ENCODE assay signal across 11 cellular contexts in genomic region chr10:133262696-133263095, GRCh38. TPM values are rescaled to one million over a fixed set of nuclear protein-coding genes. Genes with fewer than 3 reads are reported as not detected.
DNase-seq lines count a peak whose midpoint lies in the region; ATAC-seq, FAIRE-seq and TF ChIP-seq lines count a peak whose summit lies in the region.
"Had no signal": no experiment of that assay in that cellular context is flagged by ENCODE, and none has a peak within 500 bp of the region (broad histone marks: within the 10 kb centered on the region; RNA-seq: fewer than 3 reads in every experiment).

No MANE protein-coding gene starts in this region.

- 0 out of 2 replicates have a peak overlapping the region, but pooled peaks have one; percentile 44 for H2AK5ac ChIP-seq in H1 (ENCODE audit: low read depth, low read length)

- H2AFZ ChIP-seq in H1 (ENCODE audit: low read length): no peak overlapping the region

- TF ChIP-seq RAD21 in H1 (IDR thresholded peaks at IDR 0.05 in 1 of 2, conservative IDR thresholded peaks at IDR 0.05 in 1 of 2; ENCODE audit: low read depth in 2 of 2, low read length in 2 of 2): no peak

- peaks cover 57% of the 10 kb centered on the region for H3K4me1 Mint-ChIP-seq in T-helper 2 cell treated with Interferon-gamma antibody and Interleukin-4, amounts not matched to agents 5 μg/mL and 100 μg/mL, for 36 hours (ENCODE audit: low read depth)
- H3K4me1 Mint-ChIP-seq in activated CD4-positive, alpha-beta T cell treated with anti-CD3 and anti-CD28 coated beads for 36 hours: peaks cover 67% of the 10 kb centered on the region

- no peaks in the 10 kb centered on the region for H3K79me1 ChIP-seq in H1 (ENCODE audit: low read depth, low read length)

- peaks cover 0 to 15% (median 8%) of the 10 kb centered on the region in 4 experiments; a peak in 6 of 7 replicates for H3K27me3 ChIP-seq in H1 (replicated peaks in 1 of 4; ENCODE audit: control insufficient read depth in 3 of 4, extremely low read depth in 1 of 4, insufficient read depth in 3 of 4, low read length in 3 of 4)

- no peak overlapping the region for H3K27ac ChIP-seq in H1 (ENCODE audit: low read depth, low read length)
- H3K27ac ChIP-seq: prostate gland had no signal

- H3K4me3 ChIP-seq in H1 (ENCODE audit: extremely low read depth in 1 of 4, insufficient read depth in 2 of 4, low read depth in 3 of 4, low read length in 4 of 4): peak overlapping the region in 1 of 4 experiments; percentile 55; a peak in 2 of 8 replicates
- H3K4me3 ChIP-seq in skeletal muscle cell (ENCODE audit: low read depth, low read length): peak overlapping the region; percentile 43

- TF ChIP-seq CTCF in H1 (IDR thresholded peaks at IDR 0.05; ENCODE audit: control extremely low read depth in 1 of 3, insufficient read depth in 1 of 3, low read depth in 1 of 3, low read length in 3 of 3): no peak

- peaks cover 7% of the 10 kb centered on the region; the same call in 1 of the 2 replicates for H3K23me2 ChIP-seq in H1 (ENCODE audit: low read depth, low read length)

- no peaks in the 10 kb centered on the region for H4K20me1 ChIP-seq in H1 (replicated peaks in 1 of 2; ENCODE audit: control insufficient read depth in 1 of 2, insufficient read depth in 2 of 2, low read length in 2 of 2)

- H2BK15ac ChIP-seq in H1 (ENCODE audit: low read length): 0 out of 2 replicates have a peak overlapping the region, but pooled peaks have one; percentile 18

- peak overlapping the region; percentile 41 for H4K91ac ChIP-seq in H1 (replicated peaks; ENCODE audit: insufficient read length, low read length)

- no peak overlapping the region for H2BK120ac ChIP-seq in H1 (replicated peaks; ENCODE audit: low read depth, low read length)

- peaks cover 0 to 14% (median 8%) of the 10 kb centered on the region in 4 experiments; a peak in 5 of 7 replicates for H3K4me1 ChIP-seq in H1 (replicated peaks in 1 of 4; ENCODE audit: control insufficient read depth in 3 of 4, insufficient read depth in 4 of 4, low read length in 3 of 4)

- intact Hi-C loops in activated CD4-positive, alpha-beta T cell treated with anti-CD3 and anti-CD28 coated beads for 36 hours (cut with DNase I, micrococcal nuclease): loop anchor here (5.0 kb wide), 3 partner anchors 45 to 955 kb away; partner anchors contain the start of genes LRRC27 (in 1 of the 2), STK32C (in 1 of the 2), TUBGCP2 (in 1 of the 2) and ZNF511 (in 1 of the 2)

- FAIRE-seq in H1 (lab: Jason Lieb, UNC): no peak
- FAIRE-seq: GM12892 had no signal

- CTCF ChIA-PET in H1 (lab: Charles Lee; ENCODE audit: partially characterized antibody): interaction anchor here (0.7 to 2.4 kb wide), 8 partner anchors 13 to 66 kb away, joined by 3 to 8 read pairs (median 3); partner anchors contain the start of gene ADAM8
- CTCF ChIA-PET in activated CD4-positive, alpha-beta T cell treated with anti-CD3 and anti-CD28 coated beads for 36 hours (lab: Charles Lee): interaction anchor here (0.5 to 1.6 kb wide), 3 partner anchors 13 to 881 kb away, joined by 3 to 12 read pairs (median 3); partner anchors contain the start of gene ADAM8

- no peak overlapping the region for H3K14ac ChIP-seq in H1 (ENCODE audit: insufficient read length)

- H3K36me3 ChIP-seq in H1 (ENCODE audit: control insufficient read depth in 2 of 4, insufficient read depth in 4 of 4, low read length in 3 of 4): no peaks in the 10 kb centered on the region
- H3K36me3 ChIP-seq: prostate gland had no signal

- H3K4me2 ChIP-seq in H1 (ENCODE audit: insufficient read depth in 1 of 2, low read depth in 2 of 2, low read length in 2 of 2): peak overlapping the region; percentile 72 to 94; a peak in 2 of 4 replicates

- peaks cover 33% of the 10 kb centered on the region for H3K36me3 Mint-ChIP-seq in T-helper 2 cell treated with Interferon-gamma antibody and Interleukin-4, amounts not matched to agents 5 μg/mL and 100 μg/mL, for 36 hours (ENCODE audit: low read depth)
- H3K36me3 Mint-ChIP-seq in activated CD4-positive, alpha-beta T cell treated with anti-CD3 and anti-CD28 coated beads for 36 hours (ENCODE audit: low read depth): peaks cover 26% of the 10 kb centered on the region

- no peak overlapping the region for H3K4ac ChIP-seq in H1 (replicated peaks; ENCODE audit: insufficient read length, low read depth, low read length)

- peak overlapping the region; percentile 60 for H3K27ac Mint-ChIP-seq in T-helper 2 cell treated with Interferon-gamma antibody and Interleukin-4, amounts not matched to agents 5 μg/mL and 100 μg/mL, for 36 hours
- H3K27ac Mint-ChIP-seq in activated CD4-positive, alpha-beta T cell treated with anti-CD3 and anti-CD28 coated beads for 36 hours: no peak overlapping the region

- no peaks in the 10 kb centered on the region for H3K9me3 ChIP-seq in H1 (ENCODE audit: insufficient read depth in 2 of 2, low read depth in 1 of 2, low read length in 1 of 2)
- H3K9me3 ChIP-seq: prostate gland had no signal

- POLR2A ChIA-PET in H1 (lab: Charles Lee; ENCODE audit: partially characterized antibody): no interaction called here
- POLR2A ChIA-PET in activated CD4-positive, alpha-beta T cell treated with anti-CD3 and anti-CD28 coated beads for 36 hours (lab: Charles Lee): interaction anchor here (1.8 kb wide), 1 partner anchor 12 kb away, joined by 5 read pairs; no protein-coding TSS in a partner anchor

- no peak for DNase-seq in T-helper 2 cell treated with Interferon-gamma antibody and Interleukin-4, amounts not matched to agents 5 μg/mL and 100 μg/mL, for 36 hours (ENCODE audit: low spot score)
- no peak for DNase-seq in T-helper 2 cell
- peak; percentile 69 for DNase-seq in NCI-H345 (lab: John Stamatoyannopoulos, UW)
- no peak for DNase-seq in H1 (ENCODE audit: low read depth in 1 of 2, low spot score in 2 of 2)
- no peak for DNase-seq in skeletal muscle cell (ENCODE audit: low read depth)
- DNase-seq in HUDEP-2 (lab: John Stamatoyannopoulos, UW; ENCODE audit: unreplicated experiment in 76 of 76): no peak
- DNase-seq in central memory CD4-positive, alpha-beta T cell: no peak
- no peak for DNase-seq in activated CD4-positive, alpha-beta T cell treated with anti-CD3 and anti-CD28 coated beads for 36 hours
- DNase-seq: KG1 had no signal

- H4K8ac ChIP-seq in H1 (ENCODE audit: extremely low read depth, insufficient read depth, low read length): no peak overlapping the region

- 83% methylated on average over 14 of the region's 14 CpGs; no CpG with 5 or more reads in 1 of the 2 experiments for WGBS in H1 (ENCODE audit: extremely low coverage in 1 of 2, insufficient coverage in 1 of 2, insufficient read length in 1 of 2, insufficient replicate concordance in 2 of 2, low coverage in 1 of 2, low lambda C conversion rate in 2 of 2, missing lambda C conversion rate in 1 of 2), 2 experiments

- H3K4me3 Mint-ChIP-seq in T-helper 2 cell treated with Interferon-gamma antibody and Interleukin-4, amounts not matched to agents 5 μg/mL and 100 μg/mL, for 36 hours: peak overlapping the region; percentile 34
- no peak overlapping the region for H3K4me3 Mint-ChIP-seq in activated CD4-positive, alpha-beta T cell treated with anti-CD3 and anti-CD28 coated beads for 36 hours

- H3K23ac ChIP-seq in H1 (ENCODE audit: insufficient read length): no peak overlapping the region

- TF ChIP-seq EP300 in H1 (IDR thresholded peaks at IDR 0.05; ENCODE audit: borderline replicate concordance in 1 of 2, low read depth in 2 of 2, low read length in 2 of 2): no peak

- H3K79me2 ChIP-seq in H1 (ENCODE audit: control insufficient read depth in 1 of 2, insufficient read depth in 2 of 2, low read length in 2 of 2): no peaks in the 10 kb centered on the region

- H2BK12ac ChIP-seq in H1 (ENCODE audit: low read depth, low read length): no peak overlapping the region; the same call in 1 of the 2 replicates

- no peak for ATAC-seq in activated CD4-positive, alpha-beta T cell treated with anti-CD3 and anti-CD28 coated beads for 36 hours

- no peak for TF ChIP-seq POLR2A in H1 (IDR thresholded peaks at IDR 0.05; ENCODE audit: control extremely low read depth in 1 of 2, low read depth in 2 of 2, low read length in 2 of 2)

- H2BK20ac ChIP-seq in H1 (ENCODE audit: low read length): no peak overlapping the region

- no peaks in the 10 kb centered on the region for H3K9me3 Mint-ChIP-seq in T-helper 2 cell treated with Interferon-gamma antibody and Interleukin-4, amounts not matched to agents 5 μg/mL and 100 μg/mL, for 36 hours
- H3K9me3 Mint-ChIP-seq in activated CD4-positive, alpha-beta T cell treated with anti-CD3 and anti-CD28 coated beads for 36 hours (ENCODE audit: low read depth): no peaks in the 10 kb centered on the region

- H3K9ac ChIP-seq in H1 (replicated peaks in 1 of 4; ENCODE audit: extremely low read depth in 1 of 4, low read depth in 3 of 4, low read length in 3 of 4): no peak overlapping the region

- H3K56ac ChIP-seq in H1 (replicated peaks; ENCODE audit: insufficient read length, low read depth, low read length): no peak overlapping the region

- no peaks in the 10 kb centered on the region for H3K27me3 Mint-ChIP-seq in T-helper 2 cell treated with Interferon-gamma antibody and Interleukin-4, amounts not matched to agents 5 μg/mL and 100 μg/mL, for 36 hours (ENCODE audit: low read depth)
- no peaks in the 10 kb centered on the region for H3K27me3 Mint-ChIP-seq in activated CD4-positive, alpha-beta T cell treated with anti-CD3 and anti-CD28 coated beads for 36 hours

- H3K18ac ChIP-seq in H1 (ENCODE audit: extremely low read depth, low read length): no peak overlapping the region

- H4K5ac ChIP-seq in H1 (ENCODE audit: insufficient read length, low read depth, low read length): no peak overlapping the region

- no peak overlapping the region for H2BK5ac ChIP-seq in H1 (ENCODE audit: low read depth, low read length)

RNA-seq across cellular contexts. Expression of gene ADAM8, which starts 14.0 kb away (rescaled TPM):
- 4.4 and 4.6 TPM in 2 replicates for total RNA-seq in H1 (2021; fragmentation: NEBNext Ultra II Directional; extraction: Animal tissue kit (Norgen Biotek cat#: 25700))
- 4.6 and 6.0 TPM in 2 replicates for polyA plus RNA-seq in H1 (2011; rRNA removed)
- polyA plus RNA-seq in H1 (2011; cell fraction: cytosol; rRNA removed): 3.4 TPM
- polyA plus RNA-seq in H1 (2011; cell fraction: nucleus; rRNA removed): 24.5 TPM
- 1.7 to 3.4 TPM (median 2.6 TPM) in 4 replicates for polyA plus RNA-seq in H1 (2012, experiment 1 of 2)
- polyA plus RNA-seq in H1 (2012, experiment 2 of 2): 1.7 TPM
- 3.5 TPM for polyA plus RNA-seq in H1 (2013, experiment 1 of 2)
- polyA plus RNA-seq in H1 (2013, experiment 2 of 2): 3.1 TPM
- polyA minus RNA-seq in H1 (2011; rRNA and poly(A)+ RNA removed): 2.2 and 2.5 TPM in 2 replicates
- 3.8 TPM for polyA minus RNA-seq in H1 (2011; cell fraction: cytosol; rRNA and poly(A)+ RNA removed)
- polyA minus RNA-seq in H1 (2011; cell fraction: nucleus; rRNA and poly(A)+ RNA removed): 10.3 TPM
- total RNA-seq in activated CD4-positive, alpha-beta T cell treated with anti-CD3 and anti-CD28 coated beads for 36 hours: 100 to 1,000 TPM; 124 to 176 TPM

RNA-seq across cellular contexts. Expression of gene VENTX, which starts 25.0 kb away (rescaled TPM):
- total RNA-seq in H1 (2021; fragmentation: NEBNext Ultra II Directional; extraction: Animal tissue kit (Norgen Biotek cat#: 25700)): 4.7 and 5.6 TPM in 2 replicates
- polyA plus RNA-seq in H1 (2011; rRNA removed): 5.6 and 7.8 TPM in 2 replicates
- 4.6 TPM for polyA plus RNA-seq in H1 (2011; cell fraction: cytosol; rRNA removed)
- 17.4 TPM for polyA plus RNA-seq in H1 (2011; cell fraction: nucleus; rRNA removed)
- 3.4 to 5.9 TPM (median 5.1 TPM) in 4 replicates for polyA plus RNA-seq in H1 (2012, experiment 1 of 2)
- polyA plus RNA-seq in H1 (2012, experiment 2 of 2): 3.8 TPM
- polyA plus RNA-seq in H1 (2013, experiment 1 of 2): 3.8 TPM
- 3.5 TPM for polyA plus RNA-seq in H1 (2013, experiment 2 of 2)
- polyA minus RNA-seq in H1 (2011; rRNA and poly(A)+ RNA removed): 1.6 and 1.7 TPM in 2 replicates
- polyA minus RNA-seq in H1 (2011; cell fraction: cytosol; rRNA and poly(A)+ RNA removed): 5.8 TPM
- polyA minus RNA-seq in H1 (2011; cell fraction: nucleus; rRNA and poly(A)+ RNA removed): 6.0 TPM
- not detected for total RNA-seq in activated CD4-positive, alpha-beta T cell treated with anti-CD3 and anti-CD28 coated beads for 36 hours

RNA-seq across cellular contexts. Expression of gene UTF1, which starts 32.7 kb away (rescaled TPM):
- 21.7 and 21.8 TPM in 2 replicates for total RNA-seq in H1 (2021; fragmentation: NEBNext Ultra II Directional; extraction: Animal tissue kit (Norgen Biotek cat#: 25700))
- polyA plus RNA-seq in H1 (2011; rRNA removed): 0.47 and 0.97 TPM in 2 replicates
- polyA plus RNA-seq in H1 (2011; cell fraction: cytosol; rRNA removed): 0.56 TPM
- 3.0 TPM for polyA plus RNA-seq in H1 (2011; cell fraction: nucleus; rRNA removed)
- polyA plus RNA-seq in H1 (2012, experiment 1 of 2): 4.6 to 12.2 TPM (median 10.6 TPM) in 4 replicates
- 0.80 TPM for polyA plus RNA-seq in H1 (2012, experiment 2 of 2)
- 23.8 TPM for polyA plus RNA-seq in H1 (2013, experiment 1 of 2)
- polyA plus RNA-seq in H1 (2013, experiment 2 of 2): 24.8 TPM
- polyA minus RNA-seq in H1 (2011; rRNA and poly(A)+ RNA removed): not detected in 2 replicates
- 6.3 TPM for polyA minus RNA-seq in H1 (2011; cell fraction: cytosol; rRNA and poly(A)+ RNA removed)
- 4.3 TPM for polyA minus RNA-seq in H1 (2011; cell fraction: nucleus; rRNA and poly(A)+ RNA removed)
- total RNA-seq in activated CD4-positive, alpha-beta T cell treated with anti-CD3 and anti-CD28 coated beads for 36 hours: not detected

RNA-seq across cellular contexts. Expression of gene TUBGCP2, which starts 46.0 kb away (rescaled TPM):
- 51.9 and 54.2 TPM in 2 replicates for total RNA-seq in H1 (2021; fragmentation: NEBNext Ultra II Directional; extraction: Animal tissue kit (Norgen Biotek cat#: 25700))
- polyA plus RNA-seq in H1 (2011; rRNA removed): 34.9 and 43.9 TPM in 2 replicates
- polyA plus RNA-seq in H1 (2011; cell fraction: cytosol; rRNA removed): 37.4 TPM
- polyA plus RNA-seq in H1 (2011; cell fraction: nucleus; rRNA removed): 90.0 TPM
- 34.7 to 46.0 TPM (median 39.6 TPM) in 4 replicates for polyA plus RNA-seq in H1 (2012, experiment 1 of 2)
- polyA plus RNA-seq in H1 (2012, experiment 2 of 2): 59.6 TPM
- 29.0 TPM for polyA plus RNA-seq in H1 (2013, experiment 1 of 2)
- 30.8 TPM for polyA plus RNA-seq in H1 (2013, experiment 2 of 2)
- 37.1 and 40.7 TPM in 2 replicates for polyA minus RNA-seq in H1 (2011; rRNA and poly(A)+ RNA removed)
- 26.8 TPM for polyA minus RNA-seq in H1 (2011; cell fraction: cytosol; rRNA and poly(A)+ RNA removed)
- 44.3 TPM for polyA minus RNA-seq in H1 (2011; cell fraction: nucleus; rRNA and poly(A)+ RNA removed)
- 10 to 100 TPM; 43.3 to 50.2 TPM for total RNA-seq in activated CD4-positive, alpha-beta T cell treated with anti-CD3 and anti-CD28 coated beads for 36 hours

RNA-seq across cellular contexts. Expression of gene ZNF511, which starts 46.0 kb away (rescaled TPM):
- total RNA-seq in H1 (2021; fragmentation: NEBNext Ultra II Directional; extraction: Animal tissue kit (Norgen Biotek cat#: 25700)): 64.5 and 71.7 TPM in 2 replicates
- 55.4 and 70.5 TPM in 2 replicates for polyA plus RNA-seq in H1 (2011; rRNA removed)
- polyA plus RNA-seq in H1 (2011; cell fraction: cytosol; rRNA removed): 50.7 TPM
- polyA plus RNA-seq in H1 (2011; cell fraction: nucleus; rRNA removed): 74.1 TPM
- 46.7 to 71.7 TPM (median 59.4 TPM) in 4 replicates for polyA plus RNA-seq in H1 (2012, experiment 1 of 2)
- 86.3 TPM for polyA plus RNA-seq in H1 (2012, experiment 2 of 2)
- 42.1 TPM for polyA plus RNA-seq in H1 (2013, experiment 1 of 2)
- 37.2 TPM for polyA plus RNA-seq in H1 (2013, experiment 2 of 2)
- polyA minus RNA-seq in H1 (2011; rRNA and poly(A)+ RNA removed): 25.8 and 35.1 TPM in 2 replicates
- 18.7 TPM for polyA minus RNA-seq in H1 (2011; cell fraction: cytosol; rRNA and poly(A)+ RNA removed)
- 26.4 TPM for polyA minus RNA-seq in H1 (2011; cell fraction: nucleus; rRNA and poly(A)+ RNA removed)
- total RNA-seq in activated CD4-positive, alpha-beta T cell treated with anti-CD3 and anti-CD28 coated beads for 36 hours: 10 to 100 TPM; 58.1 to 73.2 TPM

Comparison
In these comparisons a context has a peak if more than half of its experiments do, and no peak if none do; other contexts are left out.
1. RNA of gene ADAM8, which starts 14.0 kb away (total RNA-seq): 124 to 176 TPM in activated CD4-positive, alpha-beta T cell treated with anti-CD3 and anti-CD28 coated beads for 36 hours; 4.4 to 4.6 TPM in H1; every median in the first group is over 10 times any median in the second.
2. RNA of gene UTF1, which starts 32.7 kb away (total RNA-seq): 21.7 to 21.8 TPM in H1; not detected in activated CD4-positive, alpha-beta T cell treated with anti-CD3 and anti-CD28 coated beads for 36 hours; every median in the first group is over 10 times any median in the second.